Comparison of ENCODE assay signal across 1 cellular context in the genomic region with DNA sequence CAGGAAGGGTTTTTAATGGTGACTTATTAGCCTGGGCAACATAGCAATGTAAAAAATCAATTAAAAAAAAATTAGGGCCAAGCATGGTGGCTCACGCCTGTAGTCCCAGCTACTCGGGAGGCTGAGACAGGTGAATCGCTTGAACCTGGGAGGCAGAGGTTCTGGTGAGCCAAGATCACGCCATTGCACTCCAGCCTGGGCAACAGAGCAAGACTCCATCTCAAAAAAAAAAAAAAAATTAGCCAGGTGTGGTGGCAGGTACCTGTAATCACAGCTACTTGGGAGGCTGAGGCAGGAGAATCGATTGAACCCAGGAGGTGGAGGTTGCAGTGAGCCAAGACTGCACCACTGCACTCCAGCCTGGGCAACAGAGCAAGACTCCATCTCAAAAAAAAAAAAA. TPM values are rescaled to one million over a fixed set of nuclear protein-coding genes. Genes with fewer than 3 reads are reported as not detected.
"Had no signal": no experiment of that assay in that cellular context is flagged by ENCODE, and none has a peak within 500 bp of the region (broad histone marks: within the 10 kb centered on the region; RNA-seq: fewer than 3 reads in every experiment).

No MANE protein-coding gene starts in this region.

RNA-seq across cellular contexts. Expression of a gene that starts 27.0 kb away (rescaled TPM):
- total RNA-seq: mononuclear cell had no signal
